Comparison of ENCODE assay signal across 10 cellular contexts in genomic region chr10:13834581-13835286, GRCh38.
DNase-seq lines count a peak whose midpoint lies in the region; ATAC-seq and TF ChIP-seq lines count a peak whose summit lies in the region.
"Had no signal": no experiment of that assay in that cellular context is flagged by ENCODE, and none has a peak within 500 bp of the region (broad histone marks: within the 10 kb centered on the region; RNA-seq: fewer than 3 reads in every experiment).

No MANE protein-coding gene starts in this region.

- H3K27me3 Mint-ChIP-seq in natural killer cell (ENCODE audit: low read depth in 2 of 2), result peaks cover 10 to 21% of the 10 kb centered on the region in 2 donors
- H3K27me3 Mint-ChIP-seq: central memory CD8-positive, alpha-beta T cell had no signal

- no peaks in the 10 kb centered on the region for H3K36me3 Mint-ChIP-seq in natural killer cell

- no peaks in the 10 kb centered on the region for H3K9me3 Mint-ChIP-seq in natural killer cell
- H3K9me3 Mint-ChIP-seq: central memory CD8-positive, alpha-beta T cell had no signal

- no peaks in the 10 kb centered on the region for H3K36me3 ChIP-seq in HUES6 (ENCODE audit: control insufficient read depth, insufficient read depth, low read length)

- no peaks in the 10 kb centered on the region for H3K27me3 ChIP-seq in HUES6 (ENCODE audit: control insufficient read depth, insufficient read depth, low read length)

- H3K27ac ChIP-seq in HUES6 (ENCODE audit: low read depth, low read length) (0 out of 2 replicates have a peak overlapping the region, but pooled peaks have one; percentile 0), adipose tissue (ENCODE audit: low read depth, low read length) (peak overlapping the region; percentile 15)
- H3K27ac ChIP-seq: RWPE1 had no signal

- intact Hi-C loops in left cardiac atrium (cut with DNase I), result loop anchor here in 1 of 2 donors (5.0 kb wide), 1 partner anchor 38 kb away; no protein-coding TSS in a partner anchor
- intact Hi-C loops in natural killer cell (cut with micrococcal nuclease), result no loop called here

- H3K4me1 Mint-ChIP-seq in natural killer cell, result peaks cover 0 to 7% of the 10 kb centered on the region in 2 donors

- no peak for TF ChIP-seq CTCF in natural killer cell (IDR thresholded peaks at IDR 0.05)

- no peak overlapping the region for H3K4me3 Mint-ChIP-seq in natural killer cell
- H3K4me3 Mint-ChIP-seq: central memory CD8-positive, alpha-beta T cell had no signal

- no peak overlapping the region for H3K9ac ChIP-seq in HUES6 (ENCODE audit: low read length)

- H3K27ac Mint-ChIP-seq in natural killer cell, result no peak overlapping the region

- no peaks in the 10 kb centered on the region for H3K9me3 ChIP-seq in HUES6 (ENCODE audit: control insufficient read depth, insufficient read depth, low read depth, low read length)

- DNase-seq in left cardiac atrium (peak; percentile 66), pulmonary artery endothelial cell (ENCODE audit: low read depth, low spot score) (peak; percentile 80), T-helper 1 cell (no peak), natural killer cell (no peak), activated gamma-delta T cell treated with Interleukin-2 at 50 U/mL for 16 hours (no peak)
- DNase-seq in NK-92 treated with Interleukin-12 subunit alpha and Interleukin-12 subunit beta, amount 100 ng/mL, for 24 hours (lab: John Stamatoyannopoulos, UW), result no peak

- WGBS in adipose tissue, 3 donors, result 25 to 35% (median 26%) methylated on average over 16 of the region's 16 CpGs

- no peak overlapping the region for H3K4me3 ChIP-seq in HUES6 (ENCODE audit: low read depth, low read length)

- H3K4me1 ChIP-seq in HUES6 (ENCODE audit: control insufficient read depth, insufficient read depth, low read length), result peaks cover 22% of the 10 kb centered on the region

- ATAC-seq in left cardiac atrium (peak; percentile 5 to 38), natural killer cell (no peak)

Comparison
In these comparisons a context has a peak if more than half of its experiments do, and no peak if none do; other contexts are left out.
1. ATAC-seq: peak in left cardiac atrium (2 of 2); none in natural killer cell (0 of 3).
2. DNase-seq: peak in left cardiac atrium (single experiment) and pulmonary artery endothelial cell (single experiment); none in T-helper 1 cell (0 of 5), NK-92 treated with Interleukin-12 subunit alpha and Interleukin-12 subunit beta, amount 100 ng/mL, for 24 hours (single experiment), natural killer cell (single experiment) and activated gamma-delta T cell treated with Interleukin-2 at 50 U/mL for 16 hours (single experiment).